ENCODE assay signal across 2 cellular contexts in the genomic region with DNA sequence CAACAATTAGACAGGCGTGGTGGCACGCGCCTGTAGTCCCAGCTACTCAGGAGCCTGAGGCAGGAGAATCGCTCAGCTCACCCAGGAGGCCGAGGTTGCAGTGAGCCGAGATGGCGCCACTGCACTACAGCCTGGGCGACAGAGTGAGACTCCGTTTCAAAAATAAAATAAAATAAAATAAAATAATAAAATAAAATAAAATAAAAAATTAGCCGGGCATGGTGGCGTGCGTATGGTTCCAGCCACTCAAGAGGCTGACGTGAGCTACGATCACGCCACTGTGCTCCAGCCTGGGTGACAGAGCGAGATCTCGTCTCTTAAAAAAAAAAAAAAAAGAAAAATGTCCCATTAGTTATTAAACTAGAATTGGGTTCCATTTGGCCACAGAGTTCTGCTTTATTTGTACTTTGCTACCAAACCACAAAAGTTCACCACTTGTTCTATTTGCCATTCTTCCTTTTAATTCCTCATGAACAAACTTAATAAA.
TF ChIP-seq lines count a peak whose summit lies in the region.

No MANE protein-coding gene starts in this region.

TF ChIP-seq in GM23338, 12 proteins besides CTCF, POLR2A, EP300 and RAD21 (continued from another document):
- TF ChIP-seq ZNF462 (CRISPR knock-in tag; IDR thresholded peaks at IDR 0.05) (no peak), EZH2phosphoT487 (IDR thresholded peaks at IDR 0.05; ENCODE audit: unreplicated experiment) (no peak), ZNF114 (CRISPR knock-in tag; IDR thresholded peaks at IDR 0.05) (no peak)
- TF ChIP-seq, protein P1, sequence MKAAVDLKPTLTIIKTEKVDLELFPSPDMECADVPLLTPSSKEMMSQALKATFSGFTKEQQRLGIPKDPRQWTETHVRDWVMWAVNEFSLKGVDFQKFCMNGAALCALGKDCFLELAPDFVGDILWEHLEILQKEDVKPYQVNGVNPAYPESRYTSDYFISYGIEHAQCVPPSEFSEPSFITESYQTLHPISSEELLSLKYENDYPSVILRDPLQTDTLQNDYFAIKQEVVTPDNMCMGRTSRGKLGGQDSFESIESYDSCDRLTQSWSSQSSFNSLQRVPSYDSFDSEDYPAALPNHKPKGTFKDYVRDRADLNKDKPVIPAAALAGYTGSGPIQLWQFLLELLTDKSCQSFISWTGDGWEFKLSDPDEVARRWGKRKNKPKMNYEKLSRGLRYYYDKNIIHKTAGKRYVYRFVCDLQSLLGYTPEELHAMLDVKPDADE (IDR thresholded peaks at IDR 0.05), result no peak

TF ChIP-seq in WTC11, 78 proteins besides CTCF, POLR2A, EP300 and RAD21 (continued from another document):
- TF ChIP-seq, protein P2, sequence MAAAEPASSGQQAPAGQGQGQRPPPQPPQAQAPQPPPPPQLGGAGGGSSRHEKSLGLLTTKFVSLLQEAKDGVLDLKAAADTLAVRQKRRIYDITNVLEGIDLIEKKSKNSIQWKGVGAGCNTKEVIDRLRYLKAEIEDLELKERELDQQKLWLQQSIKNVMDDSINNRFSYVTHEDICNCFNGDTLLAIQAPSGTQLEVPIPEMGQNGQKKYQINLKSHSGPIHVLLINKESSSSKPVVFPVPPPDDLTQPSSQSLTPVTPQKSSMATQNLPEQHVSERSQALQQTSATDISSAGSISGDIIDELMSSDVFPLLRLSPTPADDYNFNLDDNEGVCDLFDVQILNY (CRISPR knock-in tag; IDR thresholded peaks at IDR 0.05), result no peak
- TF ChIP-seq OVOL2 (CRISPR knock-in tag; IDR thresholded peaks at IDR 0.05; ENCODE audit: borderline replicate concordance), result no peak
- TF ChIP-seq FOXK1 (CRISPR knock-in tag; IDR thresholded peaks at IDR 0.05), result no peak
- 0 out of 2 replicates have a peak, but pooled peaks have one; percentile 28 for TF ChIP-seq ZNF121 (CRISPR knock-in tag; IDR thresholded peaks at IDR 0.05)
- TF ChIP-seq RORB (CRISPR knock-in tag; IDR thresholded peaks at IDR 0.05), result no peak
- TF ChIP-seq NR2C2 (CRISPR knock-in tag; IDR thresholded peaks at IDR 0.05), result no peak
